In genomic region chr11:129976371-129976770, GRCh38 we compare ENCODE assay signal across 25 cellular contexts.
"Had no signal": no experiment of that assay in that cellular context is flagged by ENCODE, and none has a peak within 500 bp of the region (broad histone marks: within the 10 kb centered on the region; RNA-seq: fewer than 3 reads in every experiment).

No MANE protein-coding gene starts in this region.

- H3K36me3 Mint-ChIP-seq: activated naive CD4-positive, alpha-beta T cell treated with anti-CD3 and anti-CD28 coated beads, Interleukin-2, amount 50 U/mL, for 72 hours; natural killer cell treated with Interleukin-12 subunit alpha and Interleukin-12 subunit beta and Interleukin-15 and Interleukin-18, amount 100 ng/mL, for 72 hours had no signal

- H3K36me3 ChIP-seq: left ventricle myocardium inferior, neutrophil, ovary, upper lobe of left lung, WERI-Rb-1 had no signal

- H3K27me3 Mint-ChIP-seq: brain; dendritic cell treated with granulocyte-macrophage colony-stimulating factor and Interleukin-4, amounts not matched to agents 40 ng/mL and 50 ng/mL, for 4 days; natural killer cell treated with Interleukin-12 subunit alpha and Interleukin-12 subunit beta and Interleukin-15 and Interleukin-18, amount 100 ng/mL, for 72 hours; T-cell had no signal

- H3K9me3 Mint-ChIP-seq: activated naive CD4-positive, alpha-beta T cell treated with anti-CD3 and anti-CD28 coated beads, Interleukin-2, amount 50 U/mL, for 72 hours; dendritic cell treated with granulocyte-macrophage colony-stimulating factor and Interleukin-4, amounts not matched to agents 40 ng/mL and 50 ng/mL, for 4 days; mesothelial cell of epicardium; natural killer cell treated with Interleukin-12 subunit alpha and Interleukin-12 subunit beta and Interleukin-15 and Interleukin-18, amount 100 ng/mL, for 72 hours; T-cell; T-helper 2 cell treated with Interferon-gamma antibody and Interleukin-4, amounts not matched to agents 5 μg/mL and 100 μg/mL, for 36 hours had no signal

- H3K4me3 ChIP-seq: left ventricle myocardium inferior, ovary, upper lobe of left lung had no signal

- H3K27ac Mint-ChIP-seq: activated naive CD4-positive, alpha-beta T cell treated with anti-CD3 and anti-CD28 coated beads, Interleukin-2, amount 50 U/mL, for 72 hours; dendritic cell treated with granulocyte-macrophage colony-stimulating factor and Interleukin-4, amounts not matched to agents 40 ng/mL and 50 ng/mL, for 4 days; T-cell; T-helper 2 cell treated with Interferon-gamma antibody and Interleukin-4, amounts not matched to agents 5 μg/mL and 100 μg/mL, for 36 hours had no signal

- H3K4me3 Mint-ChIP-seq: brain; dendritic cell treated with granulocyte-macrophage colony-stimulating factor and Interleukin-4, amounts not matched to agents 40 ng/mL and 50 ng/mL, for 4 days; mesothelial cell of epicardium; natural killer cell treated with Interleukin-12 subunit alpha and Interleukin-12 subunit beta and Interleukin-15 and Interleukin-18, amount 100 ng/mL, for 72 hours; T-cell; T-helper 2 cell treated with Interferon-gamma antibody and Interleukin-4, amounts not matched to agents 5 μg/mL and 100 μg/mL, for 36 hours had no signal

- H3K27ac ChIP-seq: left ventricle myocardium inferior, neutrophil, ovary, upper lobe of left lung, WERI-Rb-1 had no signal

- ATAC-seq: activated naive CD4-positive, alpha-beta T cell treated with anti-CD3 and anti-CD28 coated beads, Interleukin-2, amount 50 U/mL, for 72 hours; T-cell had no signal

- H3K9me3 ChIP-seq: left ventricle myocardium inferior, neutrophil, ovary, upper lobe of left lung had no signal

- FAIRE-seq: endometrium, TTC549 had no signal

- DNase-seq: activated CD4-positive, CD25-positive, alpha-beta regulatory T cell treated with anti-CD3 and anti-CD28 coated beads, Interleukin-2, amount 50 U/mL, for 72 hours; activated gamma-delta T cell treated with Interleukin-2 at 50 U/mL for 16 hours; activated T-cell treated with anti-CD3 and anti-CD28 coated beads, Interleukin-2, amount 50 U/mL, for 1 hour; aorta; effector CD4-positive, alpha-beta T cell; erythroblast; foreskin fibroblast; kidney glomerular epithelial cell; left ventricle myocardium inferior; ovary; stimulated activated CD4-positive, alpha-beta T cell treated with anti-CD3 and anti-CD28 coated beads, Interleukin-2, amount 100 ng/mL, for 48 hours; stimulated activated CD8-positive, alpha-beta memory T cell treated with anti-CD3 and anti-CD28 coated beads, Interleukin-4, amount 100 ng/mL, for 48 hours; stimulated activated naive CD4-positive, alpha-beta T cell; T-cell; upper lobe of left lung; WERI-Rb-1 had no signal

- H3K27me3 ChIP-seq: neutrophil, ovary, upper lobe of left lung had no signal
